ENCODE assay signal across 2 cellular contexts in genomic region chr12:115457798-115458197, GRCh38.
TF ChIP-seq lines count a peak whose summit lies in the region.

No MANE protein-coding gene starts in this region.

TF ChIP-seq in GM23338, 12 proteins besides CTCF, POLR2A, EP300 and RAD21 (continued from another document):
- TF ChIP-seq REST (IDR thresholded peaks at IDR 0.05; ENCODE audit: unreplicated experiment), result no peak
- no peak for TF ChIP-seq POLR2AphosphoS5 (IDR thresholded peaks at IDR 0.05; ENCODE audit: low read depth)
- no peak for TF ChIP-seq ZNF462 (CRISPR knock-in tag; IDR thresholded peaks at IDR 0.05)
- TF ChIP-seq EZH2phosphoT487 (IDR thresholded peaks at IDR 0.05; ENCODE audit: unreplicated experiment), result no peak
- TF ChIP-seq JUNB (IDR thresholded peaks at IDR 0.05; ENCODE audit: unreplicated experiment), result no peak
- TF ChIP-seq NANOG (IDR thresholded peaks at IDR 0.05; ENCODE audit: borderline replicate concordance), result no peak
- TF ChIP-seq EZH2 (IDR thresholded peaks at IDR 0.05; ENCODE audit: low read depth, unreplicated experiment), result no peak

TF ChIP-seq in K562, 482 proteins besides CTCF, POLR2A, EP300 and RAD21 (continued from another document):
- TF ChIP-seq ZNF395 (CRISPR knock-in tag; IDR thresholded peaks at IDR 0.05) (no peak), E2F6 (IDR thresholded peaks at IDR 0.05; ENCODE audit: borderline replicate concordance in 1 of 2, extremely low read depth in 1 of 2, insufficient read depth in 1 of 2, insufficient read length in 1 of 2, low read depth in 1 of 2, low read length in 1 of 2, poor library complexity in 1 of 2, severe bottlenecking in 1 of 2) (no peak), SFPQ (IDR thresholded peaks at IDR 0.05; ENCODE audit: low read depth, low read length) (no peak), TFAP4 (CRISPR knock-in tag; IDR thresholded peaks at IDR 0.05; ENCODE audit: borderline replicate concordance) (no peak), NCOA6 (IDR thresholded peaks at IDR 0.05) (no peak), SNRNP70 (optimal IDR thresholded peaks at IDR 0.05; ENCODE audit: low read depth, low read length) (no peak), ZEB2 (IDR thresholded peaks at IDR 0.05) (no peak), STAT5B (CRISPR knock-in tag; IDR thresholded peaks at IDR 0.05) (no peak), USF2 (CRISPR knock-in tag; IDR thresholded peaks at IDR 0.05) (peak; percentile 57; the same call in 1 of the 2 replicates), MYNN (IDR thresholded peaks at IDR 0.05) (no peak), MYNN (CRISPR knock-in tag; IDR thresholded peaks at IDR 0.05) (no peak), MEF2A (IDR thresholded peaks at IDR 0.05; ENCODE audit: control insufficient read depth, low read depth, low read length) (no peak)
TF ChIP-seq in K562: peak in this region for 2.
